22 cellular contexts compared by ENCODE assay signal in genomic region chr10:32007026-32007425, GRCh38. TPM values are rescaled to one million over a fixed set of nuclear protein-coding genes. Genes with fewer than 3 reads are reported as not detected.
DNase-seq lines count a peak whose midpoint lies in the region; ATAC-seq, FAIRE-seq and TF ChIP-seq lines count a peak whose summit lies in the region.
"Had no signal": no experiment of that assay in that cellular context is flagged by ENCODE, and none has a peak within 500 bp of the region (broad histone marks: within the 10 kb centered on the region; RNA-seq: fewer than 3 reads in every experiment).

No MANE protein-coding gene starts in this region.

- H3K27me3 ChIP-seq in CD8-positive, alpha-beta T cell (ENCODE audit: insufficient read depth, low read length), result no peaks in the 10 kb centered on the region
- H3K27me3 ChIP-seq: Peyer's patch, SJCRH30 had no signal

- POLR2A ChIA-PET in CD8-positive, alpha-beta T cell (lab: Charles Lee), result interaction anchor here (0.6 kb wide), 1 partner anchor 330 kb away, joined by 3 read pairs; no protein-coding TSS in a partner anchor

- intact Hi-C loops in CD8-positive, alpha-beta T cell (cut with DNase I, micrococcal nuclease), result loop anchor here (5.0 kb wide), 2 partner anchors 80 to 1225 kb away; partner anchors contain the start of gene ARHGAP12 (in 1 of the 2)
- intact Hi-C loops in activated T-helper 1 cell treated with anti-CD3 and anti-CD28 coated beads, Interleukin-12 subunit alpha, Interleukin-12 subunit beta, Interleukin-2, Interleukin-4 antibody, amounts not matched to agents 30 ng/mL and 10 ng/mL and 1 ng/mL, durations not matched to agents 14 hours and 24 hours and 36 hours (cut with micrococcal nuclease), result no loop called here

- no peak overlapping the region for H3K27ac ChIP-seq in CD8-positive, alpha-beta T cell (ENCODE audit: low read depth, low read length)
- H3K27ac ChIP-seq: A549, Peyer's patch, SJCRH30 had no signal

- peak overlapping the region; percentile 75 for H3K27ac Mint-ChIP-seq in activated T-cell treated with anti-CD3 and anti-CD28 coated beads, Interleukin-2, amount 50 U/mL, for 24 hours
- peak overlapping the region; percentile 42 for H3K27ac Mint-ChIP-seq in CD8-positive, alpha-beta T cell
- peak overlapping the region; percentile 1 for H3K27ac Mint-ChIP-seq in activated T-helper 1 cell treated with anti-CD3 and anti-CD28 coated beads, Interleukin-12 subunit alpha, Interleukin-12 subunit beta, Interleukin-2, Interleukin-4 antibody, amounts not matched to agents 30 ng/mL and 10 ng/mL and 1 ng/mL, durations not matched to agents 14 hours and 24 hours and 36 hours
- H3K27ac Mint-ChIP-seq in mesothelial cell of epicardium, result peak overlapping the region; percentile 1
- H3K27ac Mint-ChIP-seq: GM23338 had no signal

- no peaks in the 10 kb centered on the region for H3K9me3 Mint-ChIP-seq in activated T-cell treated with anti-CD3 and anti-CD28 coated beads, Interleukin-2, amount 50 U/mL, for 24 hours
- no peaks in the 10 kb centered on the region for H3K9me3 Mint-ChIP-seq in CD8-positive, alpha-beta T cell
- H3K9me3 Mint-ChIP-seq in activated T-helper 1 cell treated with anti-CD3 and anti-CD28 coated beads, Interleukin-12 subunit alpha, Interleukin-12 subunit beta, Interleukin-2, Interleukin-4 antibody, amounts not matched to agents 30 ng/mL and 10 ng/mL and 1 ng/mL, durations not matched to agents 14 hours and 24 hours and 36 hours, result no peaks in the 10 kb centered on the region
- no peaks in the 10 kb centered on the region for H3K9me3 Mint-ChIP-seq in mesothelial cell of epicardium
- H3K9me3 Mint-ChIP-seq: CD4-positive, alpha-beta memory T cell; GM23338; IgD-negative memory B cell had no signal

- ATAC-seq in CD8-positive, alpha-beta T cell, result no peak
- ATAC-seq in GM19467 (IDR thresholded peaks at IDR 0.05; ENCODE audit: unreplicated experiment), result no peak
- ATAC-seq: A549, GM23338 had no signal

- DNase-seq in activated T-cell treated with anti-CD3 and anti-CD28 coated beads, Interleukin-2, amount 50 U/mL, for 24 hours, result no peak
- DNase-seq in activated T-cell treated with anti-CD3 and anti-CD28 coated beads, Interleukin-2, amount 50 U/mL, for 48 hours, result no peak
- no peak for DNase-seq in CD8-positive, alpha-beta T cell
- no peak for DNase-seq in activated T-helper 1 cell treated with anti-CD3 and anti-CD28 coated beads, Interleukin-12 subunit alpha, Interleukin-12 subunit beta, Interleukin-2, Interleukin-4 antibody, amounts not matched to agents 30 ng/mL and 10 ng/mL and 1 ng/mL, durations not matched to agents 14 hours and 24 hours and 36 hours (ENCODE audit: low spot score)
- DNase-seq in mesothelial cell of epicardium (ENCODE audit: low spot score in 2 of 2, unreplicated experiment in 2 of 2), result no peak
- DNase-seq in RCC 7860 (ENCODE audit: low spot score), result no peak
- no peak for DNase-seq in H4 (ENCODE audit: low spot score)
- DNase-seq: CD4-positive, alpha-beta memory T cell; DMS153; HCEC 1CT; Karpas-422; NCI-H1694; NCI-H2081; NCI-H2171 treated with DMSO at 0.1 percent for 48 hours; NCI-H524 treated with DMSO at 0.1 percent for 48 hours; Peyer's patch; SJCRH30 had no signal

- no peak overlapping the region for H3K4me3 ChIP-seq in CD8-positive, alpha-beta T cell (ENCODE audit: low read depth, low read length)
- H3K4me3 ChIP-seq: A549, GM23338, Peyer's patch, SJCRH30 had no signal

- no peaks in the 10 kb centered on the region for H3K9me3 ChIP-seq in CD8-positive, alpha-beta T cell (ENCODE audit: low read length)
- H3K9me3 ChIP-seq: A549, Peyer's patch, SJCRH30 had no signal

- no peaks in the 10 kb centered on the region for H3K4me1 ChIP-seq in CD8-positive, alpha-beta T cell (ENCODE audit: insufficient read depth, low read length)
- H3K4me1 ChIP-seq: A549, SJCRH30 had no signal

- no peak for FAIRE-seq in RCC 7860 (lab: Jason Lieb, UNC)
- FAIRE-seq: A549, GM12891 had no signal

- peaks cover 6% of the 10 kb centered on the region for H3K36me3 ChIP-seq in CD8-positive, alpha-beta T cell (ENCODE audit: insufficient read depth, low read length)

- no peak for TF ChIP-seq CTCF in CD8-positive, alpha-beta T cell (IDR thresholded peaks at IDR 0.05)
- no peak for TF ChIP-seq CTCF in mesothelial cell of epicardium (IDR thresholded peaks at IDR 0.05; ENCODE audit: unreplicated experiment)

- CTCF ChIA-PET in CD8-positive, alpha-beta T cell (lab: Charles Lee), result interaction anchor here (0.7 to 5.6 kb wide), 2 partner anchors 75 to 146 kb away, joined by 3 to 46 read pairs; no protein-coding TSS in a partner anchor

- peaks cover 57% of the 10 kb centered on the region for H3K36me3 Mint-ChIP-seq in activated T-cell treated with anti-CD3 and anti-CD28 coated beads, Interleukin-2, amount 50 U/mL, for 24 hours (ENCODE audit: low read depth)
- H3K36me3 Mint-ChIP-seq in CD8-positive, alpha-beta T cell, result peaks cover 37% of the 10 kb centered on the region
- H3K36me3 Mint-ChIP-seq in activated T-helper 1 cell treated with anti-CD3 and anti-CD28 coated beads, Interleukin-12 subunit alpha, Interleukin-12 subunit beta, Interleukin-2, Interleukin-4 antibody, amounts not matched to agents 30 ng/mL and 10 ng/mL and 1 ng/mL, durations not matched to agents 14 hours and 24 hours and 36 hours (ENCODE audit: low read depth), result peaks cover 27% of the 10 kb centered on the region
- peaks cover 15% of the 10 kb centered on the region for H3K36me3 Mint-ChIP-seq in mesothelial cell of epicardium

- H3K4me1 Mint-ChIP-seq in activated T-cell treated with anti-CD3 and anti-CD28 coated beads, Interleukin-2, amount 50 U/mL, for 24 hours (ENCODE audit: low read depth), result peaks cover 13% of the 10 kb centered on the region
- H3K4me1 Mint-ChIP-seq in CD8-positive, alpha-beta T cell (ENCODE audit: low read depth), result peaks cover 2% of the 10 kb centered on the region
- peaks cover 13% of the 10 kb centered on the region for H3K4me1 Mint-ChIP-seq in activated T-helper 1 cell treated with anti-CD3 and anti-CD28 coated beads, Interleukin-12 subunit alpha, Interleukin-12 subunit beta, Interleukin-2, Interleukin-4 antibody, amounts not matched to agents 30 ng/mL and 10 ng/mL and 1 ng/mL, durations not matched to agents 14 hours and 24 hours and 36 hours (ENCODE audit: low read depth)
- H3K4me1 Mint-ChIP-seq in mesothelial cell of epicardium, result no peaks in the 10 kb centered on the region

- no peaks in the 10 kb centered on the region for H3K27me3 Mint-ChIP-seq in activated T-cell treated with anti-CD3 and anti-CD28 coated beads, Interleukin-2, amount 50 U/mL, for 24 hours
- H3K27me3 Mint-ChIP-seq in CD8-positive, alpha-beta T cell (ENCODE audit: low read depth), result no peaks in the 10 kb centered on the region
- H3K27me3 Mint-ChIP-seq in activated T-helper 1 cell treated with anti-CD3 and anti-CD28 coated beads, Interleukin-12 subunit alpha, Interleukin-12 subunit beta, Interleukin-2, Interleukin-4 antibody, amounts not matched to agents 30 ng/mL and 10 ng/mL and 1 ng/mL, durations not matched to agents 14 hours and 24 hours and 36 hours (ENCODE audit: insufficient read depth), result no peaks in the 10 kb centered on the region
- H3K27me3 Mint-ChIP-seq in mesothelial cell of epicardium (ENCODE audit: low read depth), result no peaks in the 10 kb centered on the region
- H3K27me3 Mint-ChIP-seq: CD4-positive, alpha-beta memory T cell; IgD-negative memory B cell had no signal

- H3K4me3 Mint-ChIP-seq in activated T-cell treated with anti-CD3 and anti-CD28 coated beads, Interleukin-2, amount 50 U/mL, for 24 hours, result no peak overlapping the region
- H3K4me3 Mint-ChIP-seq in CD8-positive, alpha-beta T cell, result no peak overlapping the region
- no peak overlapping the region for H3K4me3 Mint-ChIP-seq in activated T-helper 1 cell treated with anti-CD3 and anti-CD28 coated beads, Interleukin-12 subunit alpha, Interleukin-12 subunit beta, Interleukin-2, Interleukin-4 antibody, amounts not matched to agents 30 ng/mL and 10 ng/mL and 1 ng/mL, durations not matched to agents 14 hours and 24 hours and 36 hours
- no peak overlapping the region for H3K4me3 Mint-ChIP-seq in mesothelial cell of epicardium
- H3K4me3 Mint-ChIP-seq: CD4-positive, alpha-beta memory T cell; GM23338; IgD-negative memory B cell had no signal

RNA-seq across cellular contexts. Expression of gene KIF5B, which starts 49.2 kb away (rescaled TPM):
- 10 to 100 TPM; 53.2 to 53.8 TPM for total RNA-seq in CD8-positive, alpha-beta T cell
- 80.7 and 83.4 TPM in 2 replicates for total RNA-seq in activated T-helper 1 cell treated with anti-CD3 and anti-CD28 coated beads, Interleukin-12 subunit alpha, Interleukin-12 subunit beta, Interleukin-2, Interleukin-4 antibody, amounts not matched to agents 30 ng/mL and 10 ng/mL and 1 ng/mL, durations not matched to agents 14 hours and 24 hours and 36 hours
- total RNA-seq in mesothelial cell of epicardium, result 101 to 104 TPM (median 101 TPM) in 3 replicates
- total RNA-seq in H4 (2014; rRNA removed; shearing (Covaris generic)), result 35.4 and 55.4 TPM in 2 replicates

Comparison
In these comparisons a context has a peak if more than half of its experiments do, and no peak if none do; other contexts are left out.
1. H3K27ac Mint-ChIP-seq: peak in every context shown above with its lines; median percentile 75 in activated T-cell treated with anti-CD3 and anti-CD28 coated beads, Interleukin-2, amount 50 U/mL, for 24 hours; 42 in CD8-positive, alpha-beta T cell; 1 in activated T-helper 1 cell treated with anti-CD3 and anti-CD28 coated beads, Interleukin-12 subunit alpha, Interleukin-12 subunit beta, Interleukin-2, Interleukin-4 antibody, amounts not matched to agents 30 ng/mL and 10 ng/mL and 1 ng/mL, durations not matched to agents 14 hours and 24 hours and 36 hours; 1 in mesothelial cell of epicardium.